8 cellular contexts compared by ENCODE assay signal in the genomic region with DNA sequence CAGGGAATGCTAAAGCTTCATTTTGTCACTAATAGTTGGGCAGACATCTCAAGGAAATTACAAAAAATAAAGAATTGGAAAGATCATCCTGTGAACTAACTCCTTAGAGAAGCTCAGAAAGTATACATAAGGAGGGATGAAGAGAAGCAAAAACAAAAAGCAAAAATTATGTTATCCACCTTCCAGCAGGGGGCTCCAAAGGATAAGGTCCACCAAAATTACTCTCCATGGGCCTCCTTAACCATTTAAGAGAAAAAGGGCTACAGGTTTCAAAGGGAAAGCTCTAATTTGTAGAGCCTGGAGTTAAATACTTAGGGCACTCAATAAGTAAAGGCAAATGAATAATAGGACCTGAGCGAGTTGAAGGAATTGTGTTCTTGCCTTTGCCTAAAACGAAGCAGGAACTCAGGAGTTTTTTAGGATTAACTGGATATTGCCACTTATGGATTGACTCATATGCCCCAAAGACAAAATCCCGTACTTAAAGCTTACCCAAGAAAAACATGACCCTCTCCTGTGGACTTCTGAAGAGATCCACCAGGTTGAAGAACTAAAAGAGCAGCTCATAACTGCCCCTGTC.
DNase-seq lines count a peak whose midpoint lies in the region; ATAC-seq and TF ChIP-seq lines count a peak whose summit lies in the region.

No MANE protein-coding gene starts in this region.

- H3F3A ChIP-seq in neural progenitor cell (ENCODE audit: low read depth), result no peaks in the 10 kb centered on the region

- dilution Hi-C loops in mammary epithelial cell (cut with HindIII; ENCODE audit: low sequenced_read_pairs), result no loop called here

- H3K36me3 Mint-ChIP-seq in neural progenitor cell, result no peaks in the 10 kb centered on the region
- H3K36me3 Mint-ChIP-seq in activated T-helper 1 cell treated with anti-CD3 and anti-CD28 coated beads, Interleukin-12 subunit alpha, Interleukin-12 subunit beta, Interleukin-2, Interleukin-4 antibody, amounts not matched to agents 30 ng/mL and 10 ng/mL and 1 ng/mL, durations not matched to agents 14 hours and 24 hours and 36 hours (ENCODE audit: low read depth), result no peaks in the 10 kb centered on the region

- H3K27me3 ChIP-seq in right atrium auricular region (no peaks in the 10 kb centered on the region), mammary epithelial cell (ENCODE audit: insufficient read depth, low read length) (no peaks in the 10 kb centered on the region), neural progenitor cell (no peaks in the 10 kb centered on the region)

- no peak overlapping the region for H3K27ac Mint-ChIP-seq in neural progenitor cell
- H3K27ac Mint-ChIP-seq in activated T-helper 1 cell treated with anti-CD3 and anti-CD28 coated beads, Interleukin-12 subunit alpha, Interleukin-12 subunit beta, Interleukin-2, Interleukin-4 antibody, amounts not matched to agents 30 ng/mL and 10 ng/mL and 1 ng/mL, durations not matched to agents 14 hours and 24 hours and 36 hours, result no peak overlapping the region

- H3K9me3 Mint-ChIP-seq in neural progenitor cell, result peaks cover 8% of the 10 kb centered on the region
- H3K9me3 Mint-ChIP-seq in activated T-helper 1 cell treated with anti-CD3 and anti-CD28 coated beads, Interleukin-12 subunit alpha, Interleukin-12 subunit beta, Interleukin-2, Interleukin-4 antibody, amounts not matched to agents 30 ng/mL and 10 ng/mL and 1 ng/mL, durations not matched to agents 14 hours and 24 hours and 36 hours, result peaks cover 8% of the 10 kb centered on the region

- intact Hi-C loops in cardiac septum (cut with DNase I), result no loop called here
- intact Hi-C loops in mammary epithelial cell (cut with micrococcal nuclease), result loop anchor here (2.0 to 10.0 kb wide), 3 partner anchors 210 to 1098 kb away; no protein-coding TSS in a partner anchor
- intact Hi-C loops in activated T-helper 1 cell treated with anti-CD3 and anti-CD28 coated beads, Interleukin-12 subunit alpha, Interleukin-12 subunit beta, Interleukin-2, Interleukin-4 antibody, amounts not matched to agents 30 ng/mL and 10 ng/mL and 1 ng/mL, durations not matched to agents 14 hours and 24 hours and 36 hours (cut with micrococcal nuclease), result no loop called here

- no peak overlapping the region for H2AFZ ChIP-seq in mammary epithelial cell (ENCODE audit: low read depth, low read length)
- H2AFZ ChIP-seq in neural progenitor cell (replicated peaks), result no peak overlapping the region

- DNase-seq in right atrium auricular region (ENCODE audit: low spot score), result no peak
- no peak for DNase-seq in cardiac septum (ENCODE audit: low spot score)
- DNase-seq in NCI-H1694 (lab: John Stamatoyannopoulos, UW), result peak; percentile 20
- peak; percentile 39 for DNase-seq in mammary epithelial cell
- peak; percentile 61 for DNase-seq in neural progenitor cell (ENCODE audit: low spot score)
- no peak for DNase-seq in activated T-helper 1 cell treated with anti-CD3 and anti-CD28 coated beads, Interleukin-12 subunit alpha, Interleukin-12 subunit beta, Interleukin-2, Interleukin-4 antibody, amounts not matched to agents 30 ng/mL and 10 ng/mL and 1 ng/mL, durations not matched to agents 14 hours and 24 hours and 36 hours (ENCODE audit: low spot score)
- no peak for DNase-seq in NCI-H774 (lab: John Stamatoyannopoulos, UW)

- no peak for ATAC-seq in GM19395 (IDR thresholded peaks at IDR 0.05; ENCODE audit: unreplicated experiment)

- TF ChIP-seq CTCF in right atrium auricular region (IDR thresholded peaks at IDR 0.05) (peak; percentile 15 to 56), mammary epithelial cell (conservative IDR thresholded peaks at IDR 0.05 in 1 of 2, IDR thresholded peaks at IDR 0.05 in 1 of 2; ENCODE audit: extremely low read depth in 1 of 2, insufficient read depth in 1 of 2, low read depth in 1 of 2, low read length in 2 of 2) (peak; percentile 46 to 71), neural progenitor cell (IDR thresholded peaks at IDR 0.05) (peak; percentile 71)

- H3K4me3 ChIP-seq in right atrium auricular region (no peak overlapping the region), mammary epithelial cell (replicated peaks in 1 of 3; ENCODE audit: insufficient read depth in 1 of 3, low read depth in 2 of 3, low read length in 3 of 3) (no peak overlapping the region), neural progenitor cell (no peak overlapping the region)

- no peak overlapping the region for H3K4me2 ChIP-seq in mammary epithelial cell (ENCODE audit: insufficient read depth, low read depth, low read length)
- no peak overlapping the region for H3K4me2 ChIP-seq in neural progenitor cell

- H4K20me1 ChIP-seq in mammary epithelial cell (ENCODE audit: insufficient read depth, low read length) (no peaks in the 10 kb centered on the region), neural progenitor cell (ENCODE audit: low read depth) (no peaks in the 10 kb centered on the region)

- no peaks in the 10 kb centered on the region for H3K9me3 ChIP-seq in right atrium auricular region
- no peaks in the 10 kb centered on the region for H3K9me3 ChIP-seq in mammary epithelial cell (replicated peaks; ENCODE audit: insufficient read depth, low read length)
- H3K9me3 ChIP-seq in neural progenitor cell (ENCODE audit: low read depth), result no peaks in the 10 kb centered on the region

- H3K36me3 ChIP-seq in right atrium auricular region (no peaks in the 10 kb centered on the region), mammary epithelial cell (ENCODE audit: insufficient read depth, low read length) (no peaks in the 10 kb centered on the region), neural progenitor cell (no peaks in the 10 kb centered on the region)

- H3K4me3 Mint-ChIP-seq in neural progenitor cell, result no peak overlapping the region
- no peak overlapping the region for H3K4me3 Mint-ChIP-seq in activated T-helper 1 cell treated with anti-CD3 and anti-CD28 coated beads, Interleukin-12 subunit alpha, Interleukin-12 subunit beta, Interleukin-2, Interleukin-4 antibody, amounts not matched to agents 30 ng/mL and 10 ng/mL and 1 ng/mL, durations not matched to agents 14 hours and 24 hours and 36 hours

- H3K9ac ChIP-seq in mammary epithelial cell (ENCODE audit: insufficient read depth, low read length), result no peak overlapping the region
- H3K9ac ChIP-seq in neural progenitor cell, result no peak overlapping the region

- no peak overlapping the region for H3K27ac ChIP-seq in right atrium auricular region
- no peak overlapping the region for H3K27ac ChIP-seq in mammary epithelial cell (ENCODE audit: insufficient read depth, low read depth, low read length)
- H3K27ac ChIP-seq in neural progenitor cell, result no peak overlapping the region

- H3K4me1 ChIP-seq in right atrium auricular region (no peaks in the 10 kb centered on the region), mammary epithelial cell (ENCODE audit: insufficient read depth, low read length) (no peaks in the 10 kb centered on the region), neural progenitor cell (no peaks in the 10 kb centered on the region)

- 70% methylated on average over 3 of the region's 3 CpGs for WGBS in mammary epithelial cell (ENCODE audit: low coverage, missing lambda C conversion rate)

- H3K79me2 ChIP-seq in mammary epithelial cell (ENCODE audit: insufficient read depth, low read length) (no peaks in the 10 kb centered on the region), neural progenitor cell (ENCODE audit: low read depth) (no peaks in the 10 kb centered on the region)

- CTCF ChIA-PET in mammary epithelial cell (lab: Charles Lee; ENCODE audit: low non-redundant PET), result interaction anchor here (0.7 kb wide), 1 partner anchor 856 kb away, joined by 4 read pairs; no protein-coding TSS in a partner anchor

- H3K4me1 Mint-ChIP-seq in neural progenitor cell, result no peaks in the 10 kb centered on the region
- no peaks in the 10 kb centered on the region for H3K4me1 Mint-ChIP-seq in activated T-helper 1 cell treated with anti-CD3 and anti-CD28 coated beads, Interleukin-12 subunit alpha, Interleukin-12 subunit beta, Interleukin-2, Interleukin-4 antibody, amounts not matched to agents 30 ng/mL and 10 ng/mL and 1 ng/mL, durations not matched to agents 14 hours and 24 hours and 36 hours (ENCODE audit: low read depth)

- in situ Hi-C loops in mammary epithelial cell (cut with MboI; ENCODE audit: low sequenced_read_pairs in 2 of 2), result loop anchor here in 1 of 2 donors (25.0 kb wide), 1 partner anchor 388 kb away; no protein-coding TSS in a partner anchor

- BruUV-seq in mammary epithelial cell (replicated peaks; lab: Mats Ljungman, UMichigan), result no TSS peak

- H3K27me3 Mint-ChIP-seq in neural progenitor cell (ENCODE audit: insufficient read depth, low read depth), result peaks cover 2% of the 10 kb centered on the region
- no peaks in the 10 kb centered on the region for H3K27me3 Mint-ChIP-seq in activated T-helper 1 cell treated with anti-CD3 and anti-CD28 coated beads, Interleukin-12 subunit alpha, Interleukin-12 subunit beta, Interleukin-2, Interleukin-4 antibody, amounts not matched to agents 30 ng/mL and 10 ng/mL and 1 ng/mL, durations not matched to agents 14 hours and 24 hours and 36 hours (ENCODE audit: insufficient read depth)

Comparison
In these comparisons a context has a peak if more than half of its experiments do, and no peak if none do; other contexts are left out.
1. DNase-seq: peak in NCI-H1694 (single experiment), mammary epithelial cell (single experiment) and neural progenitor cell (single experiment); none in right atrium auricular region (single experiment), cardiac septum (single experiment), activated T-helper 1 cell treated with anti-CD3 and anti-CD28 coated beads, Interleukin-12 subunit alpha, Interleukin-12 subunit beta, Interleukin-2, Interleukin-4 antibody, amounts not matched to agents 30 ng/mL and 10 ng/mL and 1 ng/mL, durations not matched to agents 14 hours and 24 hours and 36 hours (single experiment) and NCI-H774 (single experiment).
2. Peak in every context shown above with its lines, with median percentiles within 50 percentile points of each other: CTCF ChIP-seq.